14 cellular contexts compared by ENCODE assay signal in genomic region chr1:1598720-1599029, GRCh38. TPM values are rescaled to one million over a fixed set of nuclear protein-coding genes. Genes with fewer than 3 reads are reported as not detected.
A peak's percentile ranks its signal among the peaks of the same experiment; 100 is the strongest.
DNase-seq lines count a peak whose midpoint lies in the region; TF ChIP-seq lines count a peak whose summit lies in the region.
"Had no signal": no experiment of that assay in that cellular context is flagged by ENCODE, and none has a peak within 500 bp of the region (broad histone marks: within the 10 kb centered on the region; RNA-seq: fewer than 3 reads in every experiment).

No MANE protein-coding gene starts in this region.

- H3K4me3 ChIP-seq in CD4-positive, alpha-beta memory T cell (ENCODE audit: low read length in 2 of 2): no peak overlapping the region
- no peak overlapping the region for H3K4me3 ChIP-seq in uterus

- H3K4me3 Mint-ChIP-seq in CD4-positive, alpha-beta memory T cell: peak overlapping the region; percentile 69 to 85 (median 76)
- H3K4me3 Mint-ChIP-seq in activated CD4-positive, alpha-beta memory T cell treated with anti-CD3 and anti-CD28 coated beads, Interleukin-2, amount 10 ng/mL, durations not matched to agents 7 days and 5 days: peak overlapping the region; percentile 72
- peak overlapping the region; percentile 62 to 72 (median 69) for H3K4me3 Mint-ChIP-seq in immature natural killer cell

- peaks cover 9% of the 10 kb centered on the region for H3K4me1 ChIP-seq in CD4-positive, alpha-beta memory T cell (ENCODE audit: insufficient read depth, low read length)
- H3K4me1 ChIP-seq in uterus: peaks cover 0 to 4% of the 10 kb centered on the region in 2 donors

- peaks cover 0 to 4% of the 10 kb centered on the region in 2 donors for H3K27me3 Mint-ChIP-seq in CD4-positive, alpha-beta memory T cell
- peaks cover 9% of the 10 kb centered on the region for H3K27me3 Mint-ChIP-seq in activated CD4-positive, alpha-beta memory T cell treated with anti-CD3 and anti-CD28 coated beads, Interleukin-2, amount 10 ng/mL, durations not matched to agents 7 days and 5 days
- H3K27me3 Mint-ChIP-seq in immature natural killer cell (ENCODE audit: low read depth in 3 of 3): peaks cover 0 to 3% (median 0%) of the 10 kb centered on the region in 3 donors

- no peaks in the 10 kb centered on the region for H3K9me3 ChIP-seq in CD4-positive, alpha-beta memory T cell (ENCODE audit: control insufficient read depth in 1 of 2, low read length in 2 of 2)
- H3K9me3 ChIP-seq in uterus: no peaks in the 10 kb centered on the region

- no peaks in the 10 kb centered on the region for H3K36me3 ChIP-seq in CD4-positive, alpha-beta memory T cell (ENCODE audit: insufficient read depth, low read length)
- H3K36me3 ChIP-seq in uterus: no peaks in the 10 kb centered on the region
- H3K36me3 ChIP-seq: SJSA1 had no signal

- H3K4me1 Mint-ChIP-seq in CD4-positive, alpha-beta memory T cell: peaks cover 0 to 16% (median 1%) of the 10 kb centered on the region in 4 donors
- peaks cover 8% of the 10 kb centered on the region for H3K4me1 Mint-ChIP-seq in activated CD4-positive, alpha-beta memory T cell treated with anti-CD3 and anti-CD28 coated beads, Interleukin-2, amount 10 ng/mL, durations not matched to agents 7 days and 5 days
- H3K4me1 Mint-ChIP-seq in immature natural killer cell: peaks cover 0 to 5% of the 10 kb centered on the region in 2 donors

- POLR2A ChIA-PET in CD4-positive, alpha-beta memory T cell (lab: Charles Lee; ENCODE audit: partially characterized antibody): interaction anchor here (0.9 to 1.0 kb wide), 2 partner anchors 17 to 80 kb away, joined by 3 to 4 read pairs; partner anchors contain the start of gene MIB2
- POLR2A ChIA-PET in activated CD4-positive, alpha-beta memory T cell treated with anti-CD3 and anti-CD28 coated beads, Interleukin-2, amount 10 ng/mL, durations not matched to agents 7 days and 5 days (lab: Charles Lee): interaction anchor here (1.0 to 3.1 kb wide), 4 partner anchors 8 to 32 kb away, joined by 3 to 14 read pairs (median 6); partner anchors contain the start of gene MIB2

- no peak overlapping the region for H3K27ac ChIP-seq in CD4-positive, alpha-beta memory T cell (ENCODE audit: low read depth, low read length)
- no peak overlapping the region for H3K27ac ChIP-seq in uterus
- H3K27ac ChIP-seq: SJSA1 had no signal

- peak overlapping the region in 2 of 7 donors; percentile 46 to 59 for H3K27ac Mint-ChIP-seq in CD4-positive, alpha-beta memory T cell
- H3K27ac Mint-ChIP-seq in activated CD4-positive, alpha-beta memory T cell treated with anti-CD3 and anti-CD28 coated beads, Interleukin-2, amount 10 ng/mL, durations not matched to agents 7 days and 5 days: no peak overlapping the region
- H3K27ac Mint-ChIP-seq in immature natural killer cell: no peak overlapping the region

- no peaks in the 10 kb centered on the region for H3K27me3 ChIP-seq in CD4-positive, alpha-beta memory T cell (ENCODE audit: insufficient read depth, low read length)
- peaks cover 0 to 5% of the 10 kb centered on the region in 2 donors for H3K27me3 ChIP-seq in uterus

- no peak for TF ChIP-seq POLR2A in uterus (IDR thresholded peaks at IDR 0.05)

- DNase-seq in AG08396 (ENCODE audit: low spot score) (peak; percentile 12), immature natural killer cell (no peak), midbrain (lab: John Stamatoyannopoulos, UW) (no peak), D341Med (ENCODE audit: low spot score) (no peak), uterus (no peak), MV-4-11 (lab: John Stamatoyannopoulos, UW) (no peak)
- no peak for DNase-seq in CD4-positive, alpha-beta memory T cell
- no peak for DNase-seq in activated CD4-positive, alpha-beta memory T cell treated with anti-CD3 and anti-CD28 coated beads, Interleukin-2, amount 10 ng/mL, durations not matched to agents 7 days and 5 days
- DNase-seq: activated gamma-delta T cell treated with Interleukin-2 at 50 U/mL for 16 hours; cerebellar nuclear complex; HCEC 1CT; NCI-H2227 treated with DMSO at 0.1 percent for 48 hours; stimulated activated CD4-positive, alpha-beta T cell treated with anti-CD3 and anti-CD28 coated beads, Interleukin-4, amount 100 ng/mL, for 4 hours had no signal

- intact Hi-C loops in CD4-positive, alpha-beta memory T cell (cut with micrococcal nuclease): loop anchor here (2.0 kb wide), 1 partner anchor 24 kb away; the partner anchor contains the start of gene SSU72
- intact Hi-C loops in uterus (cut with DNase I; ENCODE audit: low total_unique reads): no loop called here

- TF ChIP-seq CTCF in uterus (IDR thresholded peaks at IDR 0.05): no peak

- CTCF ChIA-PET in CD4-positive, alpha-beta memory T cell (lab: Charles Lee; ENCODE audit: partially characterized antibody): interaction anchor here (1.6 kb wide), 1 partner anchor 16 kb away, joined by 3 read pairs; no protein-coding TSS in a partner anchor
- CTCF ChIA-PET in activated CD4-positive, alpha-beta memory T cell treated with anti-CD3 and anti-CD28 coated beads, Interleukin-2, amount 10 ng/mL, durations not matched to agents 7 days and 5 days (lab: Charles Lee): interaction anchor here (1.1 to 1.2 kb wide), 2 partner anchors 15 to 99 kb away, joined by 3 read pairs; no protein-coding TSS in a partner anchor

- peaks cover 0 to 2% (median 0%) of the 10 kb centered on the region in 8 donors for H3K9me3 Mint-ChIP-seq in CD4-positive, alpha-beta memory T cell
- H3K9me3 Mint-ChIP-seq in activated CD4-positive, alpha-beta memory T cell treated with anti-CD3 and anti-CD28 coated beads, Interleukin-2, amount 10 ng/mL, durations not matched to agents 7 days and 5 days: no peaks in the 10 kb centered on the region
- H3K9me3 Mint-ChIP-seq in immature natural killer cell: no peaks in the 10 kb centered on the region

- no peaks in the 10 kb centered on the region for H3K36me3 Mint-ChIP-seq in CD4-positive, alpha-beta memory T cell
- H3K36me3 Mint-ChIP-seq in activated CD4-positive, alpha-beta memory T cell treated with anti-CD3 and anti-CD28 coated beads, Interleukin-2, amount 10 ng/mL, durations not matched to agents 7 days and 5 days (ENCODE audit: low read depth): no peaks in the 10 kb centered on the region
- no peaks in the 10 kb centered on the region for H3K36me3 Mint-ChIP-seq in immature natural killer cell

RNA-seq across cellular contexts. Expression of gene FNDC10, which starts 1.3 kb away (rescaled TPM):
- 1 to 10 TPM; 2.7 to 2.9 TPM for total RNA-seq in CD4-positive, alpha-beta memory T cell
- polyA plus RNA-seq in CD4-positive, alpha-beta memory T cell: 1 to 10 TPM in 1 of 2 donors, under 1 TPM in 1; 0.72 to 1.3 TPM
- 1 to 10 TPM; 2.6 to 2.7 TPM for total RNA-seq in activated CD4-positive, alpha-beta memory T cell treated with anti-CD3 and anti-CD28 coated beads, Interleukin-2, amount 10 ng/mL, durations not matched to agents 7 days and 5 days
- 1 to 10 TPM in 2 of 3 donors, under 1 TPM in 1; 0.64 to 1.4 (median 1.1) TPM for polyA plus RNA-seq in immature natural killer cell
- under 1 TPM in 2 of 4 donors, not detected in 2; 0.40 to 0.48 TPM for total RNA-seq in uterus

RNA-seq across cellular contexts. Expression of gene MIB2, which starts 16.6 kb away (rescaled TPM):
- total RNA-seq in CD4-positive, alpha-beta memory T cell: 100 to 1,000 TPM; 112 to 114 TPM
- polyA plus RNA-seq in CD4-positive, alpha-beta memory T cell: 10 to 100 TPM; 12.7 to 34.6 TPM
- 10 to 100 TPM; 37.2 to 37.5 TPM for total RNA-seq in activated CD4-positive, alpha-beta memory T cell treated with anti-CD3 and anti-CD28 coated beads, Interleukin-2, amount 10 ng/mL, durations not matched to agents 7 days and 5 days
- 10 to 100 TPM; 44.0 to 89.0 (median 86.7) TPM for polyA plus RNA-seq in immature natural killer cell
- 10 to 100 TPM; 43.0 to 78.2 (median 57.6) TPM for total RNA-seq in uterus

RNA-seq across cellular contexts. Expression of gene SSU72, which starts 24.0 kb away (rescaled TPM):
- 100 to 1,000 TPM; 128 to 132 TPM for total RNA-seq in CD4-positive, alpha-beta memory T cell
- polyA plus RNA-seq in CD4-positive, alpha-beta memory T cell: 100 to 1,000 TPM; 202 to 209 TPM
- total RNA-seq in activated CD4-positive, alpha-beta memory T cell treated with anti-CD3 and anti-CD28 coated beads, Interleukin-2, amount 10 ng/mL, durations not matched to agents 7 days and 5 days: 100 to 1,000 TPM; 111 to 113 TPM
- 100 to 1,000 TPM; 159 to 241 (median 160) TPM for polyA plus RNA-seq in immature natural killer cell
- total RNA-seq in uterus: 100 to 1,000 TPM in 2 of 4 donors, 10 to 100 TPM in 2; 44.0 to 273 (median 78.4) TPM

RNA-seq across cellular contexts. Expression of gene MMP23B, which starts 33.3 kb away (rescaled TPM):
- total RNA-seq in CD4-positive, alpha-beta memory T cell: 1 to 10 TPM; 3.5 to 3.7 TPM
- polyA plus RNA-seq in CD4-positive, alpha-beta memory T cell: under 1 TPM in 1 of 2 donors, not detected in 1; 0.53 TPM
- 1 to 10 TPM in 1 of 2 experiments, under 1 TPM in 1; 0.63 to 2.4 TPM for total RNA-seq in activated CD4-positive, alpha-beta memory T cell treated with anti-CD3 and anti-CD28 coated beads, Interleukin-2, amount 10 ng/mL, durations not matched to agents 7 days and 5 days
- polyA plus RNA-seq in immature natural killer cell: 10 to 100 TPM; 10.4 to 22.3 (median 12.6) TPM
- 10 to 100 TPM; 10.0 to 97.3 (median 43.7) TPM for total RNA-seq in uterus

RNA-seq across cellular contexts. Expression of gene TMEM240, which starts 58.3 kb away (rescaled TPM):
- total RNA-seq in CD4-positive, alpha-beta memory T cell: 1 to 10 TPM; 1.8 to 2.8 TPM
- not detected for polyA plus RNA-seq in CD4-positive, alpha-beta memory T cell
- under 1 TPM in 1 of 2 experiments, not detected in 1; 0.28 TPM for total RNA-seq in activated CD4-positive, alpha-beta memory T cell treated with anti-CD3 and anti-CD28 coated beads, Interleukin-2, amount 10 ng/mL, durations not matched to agents 7 days and 5 days
- polyA plus RNA-seq in immature natural killer cell: not detected
- 10 to 100 TPM in 1 of 4 donors, 1 to 10 TPM in 1, not detected in 2; 9.4 to 16.3 TPM for total RNA-seq in uterus
